Comparison of ENCODE assay signal across 20 cellular contexts in the genomic region with DNA sequence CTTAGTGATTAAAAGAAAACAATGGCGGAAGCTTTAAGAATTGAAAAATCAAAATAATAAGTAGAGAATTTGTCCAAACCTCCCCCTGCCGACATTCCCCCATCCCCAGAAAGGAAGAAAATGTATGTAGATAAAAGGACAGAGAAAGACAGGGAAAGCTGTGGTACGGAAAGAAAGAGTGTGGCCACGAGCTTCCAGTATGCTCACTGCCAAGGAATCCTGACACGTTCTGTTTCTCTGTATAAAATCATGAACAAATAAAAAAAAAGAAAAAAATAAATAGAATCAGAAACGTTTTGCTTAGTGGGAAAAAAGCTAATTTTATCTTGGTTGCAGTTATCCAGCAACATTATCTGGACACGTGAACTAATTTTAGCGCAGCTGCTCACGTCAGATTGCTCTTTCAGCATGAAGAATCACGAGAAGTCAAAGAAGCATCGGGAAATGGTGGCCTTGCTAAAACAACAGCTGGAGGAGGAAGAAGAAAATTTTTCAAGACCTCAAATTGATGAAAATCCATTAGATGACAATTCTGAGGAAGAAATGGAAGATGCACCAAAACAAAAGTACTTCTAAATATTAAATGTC. TPM values are rescaled to one million over a fixed set of nuclear protein-coding genes. Genes with fewer than 3 reads are reported as not detected.
DNase-seq lines count a peak whose midpoint lies in the region; ATAC-seq, FAIRE-seq and TF ChIP-seq lines count a peak whose summit lies in the region.
"Had no signal": no experiment of that assay in that cellular context is flagged by ENCODE, and none has a peak within 500 bp of the region (broad histone marks: within the 10 kb centered on the region; RNA-seq: fewer than 3 reads in every experiment).

No MANE protein-coding gene starts in this region.

- no peaks in the 10 kb centered on the region for H3K4me1 ChIP-seq in astrocyte (ENCODE audit: insufficient read depth, low read length)
- H3K4me1 ChIP-seq in vagina: no peaks in the 10 kb centered on the region
- H3K4me1 ChIP-seq: A549, Caco-2 had no signal

- H3K4me3 ChIP-seq in astrocyte (ENCODE audit: insufficient read depth, low read depth, low read length): no peak overlapping the region
- H3K4me3 ChIP-seq in vagina: no peak overlapping the region
- H3K4me3 ChIP-seq: A549 had no signal

- H3K27me3 ChIP-seq in astrocyte (ENCODE audit: insufficient read depth, low read length): no peaks in the 10 kb centered on the region
- no peaks in the 10 kb centered on the region for H3K27me3 ChIP-seq in vagina

- H3K4me1 Mint-ChIP-seq in astrocyte (ENCODE audit: low read depth, unreplicated experiment): no peaks in the 10 kb centered on the region
- H3K4me1 Mint-ChIP-seq in effector memory CD8-positive, alpha-beta T cell (ENCODE audit: low read depth in 2 of 2): no peaks in the 10 kb centered on the region
- H3K4me1 Mint-ChIP-seq: H9 had no signal

- DNase-seq in Right ventricle myocardium superior (no peak), Right ventricle myocardium inferior (ENCODE audit: missing footprints) (no peak), astrocyte (ENCODE audit: low read depth) (no peak), left ventricle myocardium superior (no peak), vagina (ENCODE audit: extremely low spot score in 2 of 2) (no peak), middle frontal gyrus (ENCODE audit: extremely low spot score, low spot score) (no peak)
- DNase-seq in effector memory CD8-positive, alpha-beta T cell: no peak
- DNase-seq: AML-193; Caco-2; CD4-positive, alpha-beta T cell; H9 had no signal

- intact Hi-C loops in Right ventricle myocardium superior (cut with DNase I): no loop called here
- intact Hi-C loops in Right ventricle myocardium inferior (cut with DNase I): no loop called here
- intact Hi-C loops in left ventricle myocardium superior (cut with micrococcal nuclease): no loop called here
- intact Hi-C loops in vagina (cut with DNase I): no loop called here

- H3K27ac Mint-ChIP-seq in astrocyte (ENCODE audit: unreplicated experiment): peak overlapping the region; percentile 30
- H3K27ac Mint-ChIP-seq in effector memory CD8-positive, alpha-beta T cell: no peak overlapping the region
- H3K27ac Mint-ChIP-seq: CD4-positive, alpha-beta T cell; H9 had no signal

- H3K4me2 ChIP-seq in astrocyte (ENCODE audit: low read length): no peak overlapping the region
- H3K4me2 ChIP-seq: A549 had no signal

- TF ChIP-seq CTCF in astrocyte (IDR thresholded peaks at IDR 0.05; ENCODE audit: insufficient read depth, low read depth, low read length) (no peak), vagina (IDR thresholded peaks at IDR 0.05) (no peak)

- no peaks in the 10 kb centered on the region for H3K9me3 Mint-ChIP-seq in astrocyte (ENCODE audit: unreplicated experiment)
- no peaks in the 10 kb centered on the region for H3K9me3 Mint-ChIP-seq in effector memory CD8-positive, alpha-beta T cell
- H3K9me3 Mint-ChIP-seq: CD4-positive, alpha-beta T cell; H9 had no signal

- no peak overlapping the region for H2AFZ ChIP-seq in astrocyte (ENCODE audit: low read depth, low read length)

- H3K4me3 Mint-ChIP-seq in astrocyte (ENCODE audit: unreplicated experiment): no peak overlapping the region
- H3K4me3 Mint-ChIP-seq in effector memory CD8-positive, alpha-beta T cell: no peak overlapping the region
- H3K4me3 Mint-ChIP-seq: CD4-positive, alpha-beta T cell; H9 had no signal

- ATAC-seq in Right ventricle myocardium superior (ENCODE audit: poor library complexity): peak; percentile 79
- no peak for ATAC-seq in Right ventricle myocardium inferior
- ATAC-seq in left ventricle myocardium superior: peak; percentile 77
- ATAC-seq in effector memory CD8-positive, alpha-beta T cell (replicated peaks): no peak
- ATAC-seq: A549 had no signal

- no peak overlapping the region for H3K9ac ChIP-seq in astrocyte (ENCODE audit: low read length)

- H3K36me3 ChIP-seq in astrocyte (ENCODE audit: insufficient read depth, low read length) (peaks cover 52% of the 10 kb centered on the region), vagina (peaks cover 0 to 48% of the 10 kb centered on the region in 2 donors)

- H3K27ac ChIP-seq in astrocyte (ENCODE audit: low read depth, low read length): no peak overlapping the region
- H3K27ac ChIP-seq in vagina: peak overlapping the region; percentile 30
- H3K27ac ChIP-seq: 22Rv1, A549, C4-2B had no signal

- H3K9me3 ChIP-seq in astrocyte (ENCODE audit: insufficient read depth, low read depth, low read length) (no peaks in the 10 kb centered on the region), vagina (no peaks in the 10 kb centered on the region)
- H3K9me3 ChIP-seq: A549, Caco-2 had no signal

- no peak for TF ChIP-seq POLR2A in vagina (IDR thresholded peaks at IDR 0.05)

- no peaks in the 10 kb centered on the region for H3K27me3 Mint-ChIP-seq in astrocyte (ENCODE audit: low read depth, unreplicated experiment)
- no peaks in the 10 kb centered on the region for H3K27me3 Mint-ChIP-seq in effector memory CD8-positive, alpha-beta T cell
- H3K27me3 Mint-ChIP-seq: CD4-positive, alpha-beta T cell had no signal

- H3K79me2 ChIP-seq in astrocyte (ENCODE audit: insufficient read depth, low read length): no peaks in the 10 kb centered on the region

- H3K36me3 Mint-ChIP-seq in astrocyte (ENCODE audit: low read depth, unreplicated experiment): peaks cover 10% of the 10 kb centered on the region
- peaks cover 74% of the 10 kb centered on the region for H3K36me3 Mint-ChIP-seq in effector memory CD8-positive, alpha-beta T cell (ENCODE audit: insufficient read depth)

- H4K20me1 ChIP-seq in astrocyte (ENCODE audit: insufficient read depth, low read length): no peaks in the 10 kb centered on the region

- no peak for FAIRE-seq in astrocyte (lab: Jason Lieb, UNC)
- FAIRE-seq: D721Med, G401.6, GM12891, GM19239, H1, HTR-8/SVneo had no signal

RNA-seq across cellular contexts. Expression of gene DNAJC21, which starts 15.2 kb away (rescaled TPM):
- total RNA-seq in Right ventricle myocardium superior (50.3 TPM), Right ventricle myocardium inferior (55.5 TPM), astrocyte (58.9 and 66.4 TPM in 2 replicates), left ventricle myocardium superior (54.8 TPM), vagina (38.5 TPM)

RNA-seq across cellular contexts. Expression of gene BRIX1, which starts 29.0 kb away (rescaled TPM):
- total RNA-seq in Right ventricle myocardium superior (9.0 TPM), Right ventricle myocardium inferior (10.3 TPM), astrocyte (27.3 and 28.6 TPM in 2 replicates), left ventricle myocardium superior (10.5 TPM), vagina (10.3 TPM)

RNA-seq across cellular contexts. Expression of gene RAD1, which starts 29.2 kb away (rescaled TPM):
- total RNA-seq in Right ventricle myocardium superior: 21.5 TPM
- 22.7 TPM for total RNA-seq in Right ventricle myocardium inferior
- total RNA-seq in astrocyte: 19.7 and 20.2 TPM in 2 replicates
- 23.7 TPM for total RNA-seq in left ventricle myocardium superior
- 27.7 TPM for total RNA-seq in vagina

Comparison
In these comparisons a context has a peak if more than half of its experiments do, and no peak if none do; other contexts are left out.
1. ATAC-seq: peak in Right ventricle myocardium superior (single experiment) and left ventricle myocardium superior (single experiment); none in Right ventricle myocardium inferior (single experiment) and effector memory CD8-positive, alpha-beta T cell (single experiment).